In genomic region chr5:170439246-170439943, GRCh38 we compare ENCODE assay signal across 28 cellular contexts. TPM values are rescaled to one million over a fixed set of nuclear protein-coding genes. Genes with fewer than 3 reads are reported as not detected.
DNase-seq lines count a peak whose midpoint lies in the region; ATAC-seq and TF ChIP-seq lines count a peak whose summit lies in the region.
"Had no signal": no experiment of that assay in that cellular context is flagged by ENCODE, and none has a peak within 500 bp of the region (broad histone marks: within the 10 kb centered on the region; RNA-seq: fewer than 3 reads in every experiment).

No MANE protein-coding gene starts in this region.

- no peaks in the 10 kb centered on the region for H3K9me3 ChIP-seq in HEK293 (ENCODE audit: control insufficient read depth, insufficient read depth, low read depth, low read length)
- no peaks in the 10 kb centered on the region for H3K9me3 ChIP-seq in thyroid gland
- H3K9me3 ChIP-seq: heart right ventricle, psoas muscle had no signal

- ATAC-seq in GM19397 (IDR thresholded peaks at IDR 0.05; ENCODE audit: unreplicated experiment) (no peak), GM21723 (IDR thresholded peaks at IDR 0.05; ENCODE audit: unreplicated experiment) (no peak), GM21576 (IDR thresholded peaks at IDR 0.05; ENCODE audit: unreplicated experiment) (no peak)
- ATAC-seq: activated T-helper 17 cell treated with anti-CD3 and anti-CD28 coated beads, Interleukin-2, amount 50 U/mL, for 72 hours; GM12878; heart right ventricle; psoas muscle; stimulated activated memory B cell treated with anti-CD40 and anti-IgM and Interleukin-4, amounts not matched to agents 10 μg/mL and 1 μg/mL and 100 μg/mL, for 72 hours had no signal

- H3K36me3 ChIP-seq in HEK293 (ENCODE audit: control insufficient read depth in 2 of 2, insufficient read depth in 1 of 2, low read length in 2 of 2) (no peaks in the 10 kb centered on the region), thyroid gland (no peaks in the 10 kb centered on the region)
- H3K36me3 ChIP-seq: heart right ventricle had no signal

- no peak for TF ChIP-seq POLR2A in thyroid gland (IDR thresholded peaks at IDR 0.05)

- no peaks in the 10 kb centered on the region for H3K27me3 ChIP-seq in thyroid gland

- WGBS in thyroid gland, 2 donors = 56 to 58% methylated on average over 9 to 11 of the region's 15 CpGs

- H3K4me3 ChIP-seq in HEK293 (ENCODE audit: low read depth, low read length) (no peak overlapping the region), coronary artery (no peak overlapping the region), thyroid gland (replicated peaks in 1 of 3) (no peak overlapping the region)
- H3K4me3 ChIP-seq: GM12878, heart right ventricle, psoas muscle had no signal

- CTCF ChIA-PET in HEK293 (lab: Yijun Ruan, JAX) = interaction anchor here (0.5 to 2.1 kb wide), 3 partner anchors 19 to 194 kb away, joined by 4 to 8 read pairs (median 7); no protein-coding TSS in a partner anchor

- POLR2A ChIA-PET in HEK293 (lab: Yijun Ruan, JAX) = no interaction called here

- DNase-seq in NCI-H1092 treated with DMSO at 0.1 percent for 48 hours (lab: John Stamatoyannopoulos, UW) = peak; percentile 9
- DNase-seq in NCI-H1092 (lab: John Stamatoyannopoulos, UW) = no peak
- peak; percentile 64 for DNase-seq in coronary artery (ENCODE audit: low spot score)
- DNase-seq in thyroid gland = peak; percentile 71 to 74
- DNase-seq: activated CD4-positive, alpha-beta T cell treated with anti-CD3 and anti-CD28 coated beads, Interleukin-2, amount 50 U/mL, for 48 hours; activated CD4-positive, CD25-positive, alpha-beta regulatory T cell treated with anti-CD3 and anti-CD28 coated beads, Interleukin-2, amount 50 U/mL, for 72 hours; activated naive CD4-positive, alpha-beta T cell treated with anti-CD3 and anti-CD28 coated beads, Interleukin-2, amount 50 U/mL, for 16 hours; amniotic stem cell; CD4-positive, alpha-beta memory T cell; heart right ventricle; IMR-90; kidney; NCI-H2171 treated with DMSO at 0.1 percent for 48 hours; NCI-H524 treated with DMSO at 0.1 percent for 48 hours; psoas muscle; SHP77; stimulated activated CD4-positive, alpha-beta T cell treated with anti-CD3 and anti-CD28 coated beads, Interleukin-15, amount 100 ng/mL, for 24 hours; trophoblast cell had no signal

- intact Hi-C loops in thyroid gland (cut with DNase I) = no loop called here

- H3K4me1 ChIP-seq in HEK293 (ENCODE audit: control insufficient read depth, insufficient read depth, low read length) (no peaks in the 10 kb centered on the region), thyroid gland (no peaks in the 10 kb centered on the region)
- H3K4me1 ChIP-seq: heart right ventricle, psoas muscle had no signal

- no peak overlapping the region for H3K27ac ChIP-seq in HEK293 (ENCODE audit: extremely low read depth, low read depth, low read length)
- H3K27ac ChIP-seq in coronary artery = no peak overlapping the region
- H3K27ac ChIP-seq in thyroid gland = no peak overlapping the region
- H3K27ac ChIP-seq: heart right ventricle, psoas muscle had no signal

- TF ChIP-seq CTCF in HEK293 (tag by site-specific recombination; IDR thresholded peaks at IDR 0.05) (no peak), coronary artery (IDR thresholded peaks at IDR 0.05) (no peak), thyroid gland (IDR thresholded peaks at IDR 0.05) (no peak)

TF ChIP-seq in HEK293, 187 proteins besides CTCF, POLR2A, EP300 and RAD21:
- TF ChIP-seq ZIC2 (tag by site-specific recombination; IDR thresholded peaks at IDR 0.05) (peak; percentile 69), ZNF274 (IDR thresholded peaks at IDR 0.05; ENCODE audit: low read length) (no peak), ZNF274 (tag by site-specific recombination; IDR thresholded peaks at IDR 0.05; ENCODE audit: borderline replicate concordance) (no peak), ZNF16 (tag by site-specific recombination; IDR thresholded peaks at IDR 0.05; ENCODE audit: low read depth) (no peak)

RNA-seq across cellular contexts. Expression of gene KCNMB1, which starts 50.2 kb away (rescaled TPM):
- total RNA-seq in thyroid gland = under 1 TPM; 0.20 to 0.29 (median 0.25) TPM
- total RNA-seq: A172; activated T-helper 17 cell treated with anti-CD3 and anti-CD28 coated beads, Interleukin-2, amount 50 U/mL, for 72 hours; CD4-positive, alpha-beta memory T cell; IMR-90; myocyte; T-helper 2 cell treated with Interferon-gamma antibody and Interleukin-4, amounts not matched to agents 100 ng/mL and 5 ng/mL, for 36 hours had no signal
